ENCODE assay signal across 8 cellular contexts in the genomic region with DNA sequence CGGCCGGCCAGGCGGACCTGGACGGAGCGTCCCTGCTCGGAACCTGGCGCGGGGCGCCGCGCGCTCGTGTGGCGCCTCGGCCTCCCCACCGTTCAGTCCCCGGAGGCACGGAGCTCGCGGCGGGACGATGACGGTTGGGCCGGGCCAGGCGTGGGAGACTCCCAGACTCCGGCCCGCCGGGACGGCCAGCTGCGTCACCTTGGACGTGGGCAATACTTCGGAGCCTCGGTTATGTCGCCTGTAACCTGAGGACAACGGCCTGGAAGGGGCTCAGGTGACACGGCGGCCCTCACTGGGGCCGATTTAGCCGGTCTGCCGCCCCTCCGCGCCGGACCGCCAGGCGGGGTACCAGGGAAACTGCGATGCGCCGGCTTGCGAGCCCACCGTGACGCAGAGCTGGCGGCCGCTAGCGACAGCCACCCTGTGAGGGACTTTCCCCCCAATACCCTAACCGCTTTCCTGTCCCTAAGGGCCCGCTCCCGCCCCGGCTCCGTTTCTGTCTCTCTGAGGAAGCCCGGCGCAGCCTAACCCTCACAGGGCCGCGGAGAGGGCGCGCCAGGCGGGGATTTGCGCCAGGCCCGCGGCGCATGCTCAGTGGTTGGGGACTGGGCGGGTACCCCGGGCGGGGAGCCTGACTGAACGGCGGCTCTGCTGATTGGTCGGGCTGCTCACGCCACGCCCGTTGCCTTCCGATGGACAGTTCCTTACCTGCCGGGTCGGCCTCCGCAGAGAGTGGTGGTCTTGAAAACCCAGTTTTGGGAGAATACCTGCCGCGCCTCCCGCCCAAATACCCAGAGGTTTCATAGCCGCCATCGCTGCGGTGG.
DNase-seq lines count a peak whose midpoint lies in the region; ATAC-seq and TF ChIP-seq lines count a peak whose summit lies in the region.

No MANE protein-coding gene starts in this region.

- H3K4me3 ChIP-seq in AG04450 (ENCODE audit: low read depth, low read length): peak overlapping the region; percentile 66

- CTCF ChIA-PET in AG04450 (lab: Charles Lee): no interaction called here
- CTCF ChIA-PET in activated CD4-positive, alpha-beta T cell treated with anti-CD3 and anti-CD28 coated beads, Interleukin-2, amount 10 ng/mL, durations not matched to agents 7 days and 5 days (lab: Charles Lee): interaction anchor here (1.0 to 2.9 kb wide), 6 partner anchors 10 to 37 kb away, joined by 3 to 10 read pairs (median 4); no protein-coding TSS in a partner anchor

- peak overlapping the region; percentile 99 for H3K27ac Mint-ChIP-seq in activated CD4-positive, alpha-beta T cell treated with anti-CD3 and anti-CD28 coated beads, Interleukin-2, amount 10 ng/mL, durations not matched to agents 7 days and 5 days

- ATAC-seq in GM18907 (IDR thresholded peaks at IDR 0.05; ENCODE audit: unreplicated experiment) (peak; percentile 86), HG03159 (IDR thresholded peaks at IDR 0.05; ENCODE audit: unreplicated experiment) (peak; percentile 84)

- no peaks in the 10 kb centered on the region for H3K9me3 Mint-ChIP-seq in activated CD4-positive, alpha-beta T cell treated with anti-CD3 and anti-CD28 coated beads, Interleukin-2, amount 10 ng/mL, durations not matched to agents 7 days and 5 days

- H3K27me3 ChIP-seq in AG04450 (ENCODE audit: control insufficient read depth, insufficient read depth, low read length): peaks cover 16% of the 10 kb centered on the region

- no peak; the same call in 1 of the 2 replicates for TF ChIP-seq CTCF in AG04450 (IDR thresholded peaks at IDR 0.05; ENCODE audit: low read depth, low read length)

- peak; percentile 32 for DNase-seq in AG04450 (ENCODE audit: low read depth, low spot score)
- DNase-seq in NCI-H345 (lab: John Stamatoyannopoulos, UW): peak; percentile 96
- peak; percentile 93 for DNase-seq in activated CD4-positive, alpha-beta T cell treated with anti-CD3 and anti-CD28 coated beads, Interleukin-2, amount 10 ng/mL, durations not matched to agents 7 days and 5 days
- DNase-seq in cortex of kidney (lab: John Stamatoyannopoulos, UW): peak; percentile 53
- DNase-seq in left kidney (ENCODE audit: low read depth, low spot score): peak; percentile 97
- peak; percentile 92 for DNase-seq in stimulated activated CD4-positive, alpha-beta T cell treated with anti-CD3 and anti-CD28 coated beads, Interleukin-1b, Interleukin-23, amount 100 ng/mL, for 48 hours

- H3K9me3 ChIP-seq in AG04450 (ENCODE audit: control insufficient read depth, insufficient read depth, low read length): peaks cover 7% of the 10 kb centered on the region; the same call in 1 of the 2 replicates

- no peaks in the 10 kb centered on the region for H3K27me3 Mint-ChIP-seq in activated CD4-positive, alpha-beta T cell treated with anti-CD3 and anti-CD28 coated beads, Interleukin-2, amount 10 ng/mL, durations not matched to agents 7 days and 5 days

- H3K4me1 Mint-ChIP-seq in activated CD4-positive, alpha-beta T cell treated with anti-CD3 and anti-CD28 coated beads, Interleukin-2, amount 10 ng/mL, durations not matched to agents 7 days and 5 days: peaks cover 45% of the 10 kb centered on the region

- H3K4me3 Mint-ChIP-seq in activated CD4-positive, alpha-beta T cell treated with anti-CD3 and anti-CD28 coated beads, Interleukin-2, amount 10 ng/mL, durations not matched to agents 7 days and 5 days: peak overlapping the region; percentile 97

- no peak overlapping the region for H3K27ac ChIP-seq in AG04450 (ENCODE audit: low read depth, low read length)

- POLR2A ChIA-PET in AG04450 (lab: Yijun Ruan, JAX): interaction anchor here (1.0 kb wide), 1 partner anchor 197 kb away, joined by 3 read pairs; no protein-coding TSS in a partner anchor
- POLR2A ChIA-PET in activated CD4-positive, alpha-beta T cell treated with anti-CD3 and anti-CD28 coated beads, Interleukin-2, amount 10 ng/mL, durations not matched to agents 7 days and 5 days (lab: Charles Lee): no interaction called here

- H3K36me3 Mint-ChIP-seq in activated CD4-positive, alpha-beta T cell treated with anti-CD3 and anti-CD28 coated beads, Interleukin-2, amount 10 ng/mL, durations not matched to agents 7 days and 5 days (ENCODE audit: low read depth): peaks cover 17% of the 10 kb centered on the region

Comparison
In these comparisons a context has a peak if more than half of its experiments do, and no peak if none do; other contexts are left out.
1. DNase-seq: peak in every context shown above with its lines; median percentile 97 in left kidney; 96 in NCI-H345; 93 in activated CD4-positive, alpha-beta T cell treated with anti-CD3 and anti-CD28 coated beads, Interleukin-2, amount 10 ng/mL, durations not matched to agents 7 days and 5 days; 92 in stimulated activated CD4-positive, alpha-beta T cell treated with anti-CD3 and anti-CD28 coated beads, Interleukin-1b, Interleukin-23, amount 100 ng/mL, for 48 hours; 53 in cortex of kidney; 32 in AG04450.